ENCODE assay signal across 1 cellular context in genomic region chr1:234375672-234376071, GRCh38.
TF ChIP-seq lines count a peak whose summit lies in the region.

No MANE protein-coding gene starts in this region.

TF ChIP-seq in SK-N-SH treated with all-trans-retinoic acid at 6 μM for 48 hours, 23 proteins besides CTCF, POLR2A, EP300 and RAD21 (continued from another document):
- TF ChIP-seq, protein P1, sequence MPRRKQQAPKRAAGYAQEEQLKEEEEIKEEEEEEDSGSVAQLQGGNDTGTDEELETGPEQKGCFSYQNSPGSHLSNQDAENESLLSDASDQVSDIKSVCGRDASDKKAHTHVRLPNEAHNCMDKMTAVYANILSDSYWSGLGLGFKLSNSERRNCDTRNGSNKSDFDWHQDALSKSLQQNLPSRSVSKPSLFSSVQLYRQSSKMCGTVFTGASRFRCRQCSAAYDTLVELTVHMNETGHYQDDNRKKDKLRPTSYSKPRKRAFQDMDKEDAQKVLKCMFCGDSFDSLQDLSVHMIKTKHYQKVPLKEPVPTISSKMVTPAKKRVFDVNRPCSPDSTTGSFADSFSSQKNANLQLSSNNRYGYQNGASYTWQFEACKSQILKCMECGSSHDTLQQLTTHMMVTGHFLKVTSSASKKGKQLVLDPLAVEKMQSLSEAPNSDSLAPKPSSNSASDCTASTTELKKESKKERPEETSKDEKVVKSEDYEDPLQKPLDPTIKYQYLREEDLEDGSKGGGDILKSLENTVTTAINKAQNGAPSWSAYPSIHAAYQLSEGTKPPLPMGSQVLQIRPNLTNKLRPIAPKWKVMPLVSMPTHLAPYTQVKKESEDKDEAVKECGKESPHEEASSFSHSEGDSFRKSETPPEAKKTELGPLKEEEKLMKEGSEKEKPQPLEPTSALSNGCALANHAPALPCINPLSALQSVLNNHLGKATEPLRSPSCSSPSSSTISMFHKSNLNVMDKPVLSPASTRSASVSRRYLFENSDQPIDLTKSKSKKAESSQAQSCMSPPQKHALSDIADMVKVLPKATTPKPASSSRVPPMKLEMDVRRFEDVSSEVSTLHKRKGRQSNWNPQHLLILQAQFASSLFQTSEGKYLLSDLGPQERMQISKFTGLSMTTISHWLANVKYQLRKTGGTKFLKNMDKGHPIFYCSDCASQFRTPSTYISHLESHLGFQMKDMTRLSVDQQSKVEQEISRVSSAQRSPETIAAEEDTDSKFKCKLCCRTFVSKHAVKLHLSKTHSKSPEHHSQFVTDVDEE (CRISPR knock-in tag; IDR thresholded peaks at IDR 0.05) = no peak
- TF ChIP-seq, protein P2, sequence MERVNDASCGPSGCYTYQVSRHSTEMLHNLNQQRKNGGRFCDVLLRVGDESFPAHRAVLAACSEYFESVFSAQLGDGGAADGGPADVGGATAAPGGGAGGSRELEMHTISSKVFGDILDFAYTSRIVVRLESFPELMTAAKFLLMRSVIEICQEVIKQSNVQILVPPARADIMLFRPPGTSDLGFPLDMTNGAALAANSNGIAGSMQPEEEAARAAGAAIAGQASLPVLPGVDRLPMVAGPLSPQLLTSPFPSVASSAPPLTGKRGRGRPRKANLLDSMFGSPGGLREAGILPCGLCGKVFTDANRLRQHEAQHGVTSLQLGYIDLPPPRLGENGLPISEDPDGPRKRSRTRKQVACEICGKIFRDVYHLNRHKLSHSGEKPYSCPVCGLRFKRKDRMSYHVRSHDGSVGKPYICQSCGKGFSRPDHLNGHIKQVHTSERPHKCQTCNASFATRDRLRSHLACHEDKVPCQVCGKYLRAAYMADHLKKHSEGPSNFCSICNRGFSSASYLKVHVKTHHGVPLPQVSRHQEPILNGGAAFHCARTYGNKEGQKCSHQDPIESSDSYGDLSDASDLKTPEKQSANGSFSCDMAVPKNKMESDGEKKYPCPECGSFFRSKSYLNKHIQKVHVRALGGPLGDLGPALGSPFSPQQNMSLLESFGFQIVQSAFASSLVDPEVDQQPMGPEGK (CRISPR knock-in tag; IDR thresholded peaks at IDR 0.05; ENCODE audit: borderline replicate concordance) = no peak
- no peak for TF ChIP-seq ESRRG (CRISPR knock-in tag; IDR thresholded peaks at IDR 0.05)
- no peak for TF ChIP-seq SNAI2 (CRISPR knock-in tag; IDR thresholded peaks at IDR 0.05)
- no peak for TF ChIP-seq RARB (CRISPR knock-in tag; IDR thresholded peaks at IDR 0.05)
